ENCODE assay signal across 12 cellular contexts in the genomic region with DNA sequence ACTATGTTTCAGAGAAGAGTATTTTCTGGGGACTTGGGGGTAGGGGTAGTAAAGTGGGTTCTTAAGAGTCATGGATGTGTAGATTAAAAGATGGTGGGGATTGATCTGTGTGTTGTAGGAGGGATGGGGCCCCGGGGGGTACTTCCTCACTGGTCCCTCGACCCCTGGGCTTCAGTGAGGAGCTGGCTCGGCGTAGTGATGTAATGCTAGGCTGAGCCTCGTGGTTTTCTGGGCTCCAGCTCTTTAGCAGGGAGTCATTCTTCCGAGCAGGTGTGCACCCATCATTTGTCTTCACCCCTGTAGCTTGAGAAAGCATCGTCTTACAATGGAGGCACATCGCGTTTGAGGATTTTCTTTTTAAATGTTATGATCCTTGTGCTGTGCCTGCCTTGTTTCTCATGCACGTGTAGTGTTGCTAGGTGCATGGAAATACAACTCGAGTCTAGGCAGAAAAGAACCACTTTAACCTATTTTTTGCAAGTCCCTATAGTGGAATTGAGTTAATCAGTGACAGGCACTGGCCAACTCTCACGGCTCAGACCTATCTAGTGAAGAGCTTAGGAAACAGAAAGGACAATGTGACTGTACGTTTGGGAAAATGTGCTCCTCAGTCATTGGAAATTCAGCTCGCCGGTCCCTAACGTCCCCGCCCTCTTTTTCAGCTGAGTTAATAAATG.
A peak's percentile ranks its signal among the peaks of the same experiment; 100 is the strongest.
DNase-seq lines count a peak whose midpoint lies in the region; FAIRE-seq and TF ChIP-seq lines count a peak whose summit lies in the region.
"Had no signal": no experiment of that assay in that cellular context is flagged by ENCODE, and none has a peak within 500 bp of the region (broad histone marks: within the 10 kb centered on the region; RNA-seq: fewer than 3 reads in every experiment).

No MANE protein-coding gene starts in this region.

- FAIRE-seq in RCC 7860 (lab: Jason Lieb, UNC), result peak; percentile 91
- peak; percentile 93 for FAIRE-seq in islet of Langerhans (lab: Jason Lieb, UNC)

- H3K36me3 Mint-ChIP-seq in progenitor cell of endocrine pancreas (ENCODE audit: insufficient read depth) (peaks cover under 1% of the 10 kb centered on the region), immature natural killer cell (no peaks in the 10 kb centered on the region)
- H3K36me3 Mint-ChIP-seq: activated CD8-positive, alpha-beta memory T cell treated with anti-CD3 and anti-CD28 coated beads, Interleukin-2, amount 10 ng/mL, durations not matched to agents 7 days and 5 days had no signal

- H3K27ac Mint-ChIP-seq in progenitor cell of endocrine pancreas (peak overlapping the region; percentile 82), immature natural killer cell (no peak overlapping the region)
- H3K27ac Mint-ChIP-seq: activated CD8-positive, alpha-beta memory T cell treated with anti-CD3 and anti-CD28 coated beads, Interleukin-2, amount 10 ng/mL, durations not matched to agents 7 days and 5 days; stimulated activated naive CD8-positive, alpha-beta T cell treated with anti-CD3 and anti-CD28 coated beads, Interleukin-15, Interleukin-2, amounts not matched to agents 100 ng/mL and 50 ng/mL, for 24 hours had no signal

- H3K4me3 Mint-ChIP-seq in progenitor cell of endocrine pancreas (ENCODE audit: low read depth), result peak overlapping the region; percentile 81
- H3K4me3 Mint-ChIP-seq in immature natural killer cell, result no peak overlapping the region
- H3K4me3 Mint-ChIP-seq: activated CD8-positive, alpha-beta memory T cell treated with anti-CD3 and anti-CD28 coated beads, Interleukin-2, amount 10 ng/mL, durations not matched to agents 7 days and 5 days; stimulated activated naive CD8-positive, alpha-beta T cell treated with anti-CD3 and anti-CD28 coated beads, Interleukin-15, Interleukin-2, amounts not matched to agents 100 ng/mL and 50 ng/mL, for 24 hours had no signal

- no peaks in the 10 kb centered on the region for H3K9me3 Mint-ChIP-seq in progenitor cell of endocrine pancreas (ENCODE audit: low read depth)
- H3K9me3 Mint-ChIP-seq in immature natural killer cell, result no peaks in the 10 kb centered on the region
- H3K9me3 Mint-ChIP-seq: stimulated activated naive CD8-positive, alpha-beta T cell treated with anti-CD3 and anti-CD28 coated beads, Interleukin-15, Interleukin-2, amounts not matched to agents 100 ng/mL and 50 ng/mL, for 24 hours had no signal

- H3K27me3 Mint-ChIP-seq in progenitor cell of endocrine pancreas (no peaks in the 10 kb centered on the region), immature natural killer cell (ENCODE audit: low read depth in 3 of 3) (peaks cover 6 to 24% (median 17%) of the 10 kb centered on the region in 3 donors)

- DNase-seq in DMS79 treated with DMSO at 0.1 percent for 48 hours (lab: John Stamatoyannopoulos, UW), result peak; percentile 13
- no peak for DNase-seq in DMS79 (lab: John Stamatoyannopoulos, UW)
- DNase-seq in RCC 7860 (ENCODE audit: low spot score), result peak; percentile 71
- no peak for DNase-seq in progenitor cell of endocrine pancreas (ENCODE audit: low spot score, unreplicated experiment)
- DNase-seq in immature natural killer cell, result no peak
- DNase-seq in NCI-H524 treated with DMSO at 0.1 percent for 48 hours (lab: John Stamatoyannopoulos, UW), result no peak
- no peak for DNase-seq in iPS-NIHi7 (ENCODE audit: extremely low spot score)
- DNase-seq: activated CD8-positive, alpha-beta memory T cell treated with anti-CD3 and anti-CD28 coated beads, Interleukin-2, amount 10 ng/mL, durations not matched to agents 7 days and 5 days; OCI-M1; T-helper 9 cell had no signal

- TF ChIP-seq CTCF in progenitor cell of endocrine pancreas (IDR thresholded peaks at IDR 0.05; ENCODE audit: unreplicated experiment), result no peak

- H3K4me1 Mint-ChIP-seq in progenitor cell of endocrine pancreas (ENCODE audit: low read depth) (peaks cover 36% of the 10 kb centered on the region), immature natural killer cell (peaks cover 0 to 5% of the 10 kb centered on the region in 2 donors)

Comparison
In these comparisons a context has a peak if more than half of its experiments do, and no peak if none do; other contexts are left out.
1. DNase-seq: peak in DMS79 treated with DMSO at 0.1 percent for 48 hours (single experiment) and RCC 7860 (single experiment); none in DMS79 (single experiment), progenitor cell of endocrine pancreas (single experiment), immature natural killer cell (0 of 3), NCI-H524 treated with DMSO at 0.1 percent for 48 hours (single experiment) and iPS-NIHi7 (single experiment).